11 cellular contexts compared by ENCODE assay signal in genomic region chr15:46344906-46345305, GRCh38.
"Had no signal": no experiment of that assay in that cellular context is flagged by ENCODE, and none has a peak within 500 bp of the region (broad histone marks: within the 10 kb centered on the region; RNA-seq: fewer than 3 reads in every experiment).

No MANE protein-coding gene starts in this region.

- H3K27me3 Mint-ChIP-seq: activated T-cell treated with anti-CD3 and anti-CD28 coated beads, Interleukin-2, amount 50 U/mL, for 24 hours had no signal

- ATAC-seq: lower lobe of right lung had no signal

- H3K36me3 Mint-ChIP-seq: activated naive CD8-positive, alpha-beta T cell; mesothelial cell of epicardium had no signal

- H3K9me3 Mint-ChIP-seq: mesothelial cell of epicardium had no signal

- DNase-seq: activated CD4-positive, alpha-beta T cell treated with anti-CD3 and anti-CD28 coated beads, Interleukin-2, amount 50 U/mL, for 4 hours; activated effector memory CD4-positive, alpha-beta T cell treated with anti-CD3 and anti-CD28 coated beads, Interleukin-2, amount 50 U/mL, for 16 hours; activated T-cell treated with anti-CD3 and anti-CD28 coated beads, Interleukin-2, amount 50 U/mL, for 24 hours; cerebellar nuclear complex; dermis blood vessel endothelial cell; hippocampal formation; lower lobe of right lung had no signal

- H3K4me3 Mint-ChIP-seq: activated naive CD8-positive, alpha-beta T cell; activated T-cell treated with anti-CD3 and anti-CD28 coated beads, Interleukin-2, amount 50 U/mL, for 24 hours; mesothelial cell of epicardium had no signal

- H3K27ac Mint-ChIP-seq: activated naive CD8-positive, alpha-beta T cell; activated T-cell treated with anti-CD3 and anti-CD28 coated beads, Interleukin-2, amount 50 U/mL, for 24 hours had no signal

- H3K27ac ChIP-seq: lower lobe of right lung, parathyroid adenoma, skin epidermis had no signal
